Comparison of ENCODE assay signal across 25 cellular contexts in the genomic region with DNA sequence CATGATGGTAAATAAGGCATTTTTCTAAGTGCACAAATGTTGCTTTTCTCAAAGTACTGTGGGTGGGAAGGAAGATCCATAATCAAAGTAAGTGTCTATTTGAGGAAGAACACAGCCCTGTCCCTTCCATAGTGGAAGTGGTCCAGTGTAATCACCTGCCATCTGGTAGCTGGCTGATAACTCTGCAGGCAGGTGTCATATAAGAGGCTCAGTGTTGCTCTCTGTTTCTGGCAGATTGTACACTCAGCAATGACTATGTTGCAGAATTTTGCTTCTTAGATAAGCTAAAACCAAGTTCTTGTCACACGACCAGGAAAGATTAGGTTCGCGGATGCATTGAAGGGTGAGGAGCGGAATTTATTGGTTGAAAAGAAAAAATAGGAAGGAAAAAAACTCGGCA. TPM values are rescaled to one million over a fixed set of nuclear protein-coding genes. Genes with fewer than 3 reads are reported as not detected.
"Had no signal": no experiment of that assay in that cellular context is flagged by ENCODE, and none has a peak within 500 bp of the region (broad histone marks: within the 10 kb centered on the region; RNA-seq: fewer than 3 reads in every experiment).

No MANE protein-coding gene starts in this region.

- H3K4me3 ChIP-seq: MG63 had no signal

- H3K36me3 ChIP-seq: MG63 had no signal

- H3K27me3 ChIP-seq: MG63 had no signal

- H3K4me2 ChIP-seq: SK-N-SH had no signal

- DNase-seq: Karpas-422, KG1, MG63, NCI-H1092, NCI-H1105 treated with DMSO at 0.1 percent for 48 hours, NCI-H1417 treated with DMSO at 0.1 percent for 48 hours, NCI-H146, NCI-H1694 treated with DMSO at 0.1 percent for 48 hours, NCI-H1930, NCI-H2081, NCI-H2107, NCI-H2227 treated with DMSO at 0.1 percent for 48 hours, NCI-H446, NCI-H510A, NCI-H526 treated with DMSO at 0.1 percent for 48 hours, NCI-H748 treated with DMSO at 0.1 percent for 48 hours, PC-3, SHP77, SK-N-SH, SW 1271, T-helper 1 cell had no signal

- H3K9me3 ChIP-seq: MG63, SK-N-SH had no signal

- H3K27ac ChIP-seq: RWPE1 had no signal

- H3K9ac ChIP-seq: SK-N-SH had no signal

- ATAC-seq: Panc1, PC-3 had no signal

RNA-seq across cellular contexts. Expression of a gene that starts 20.9 kb away (rescaled TPM):
- total RNA-seq: HT-29, PC-3 had no signal

RNA-seq across cellular contexts. Expression of a gene that starts 21.2 kb away (rescaled TPM):
- total RNA-seq: HT-29, PC-3 had no signal

RNA-seq across cellular contexts. Expression of a gene that starts 42.8 kb away (rescaled TPM):
- total RNA-seq: HT-29, PC-3, SK-MEL-5 had no signal
